7 cellular contexts compared by ENCODE assay signal in genomic region chr16:4693956-4694663, GRCh38. TPM values are rescaled to one million over a fixed set of nuclear protein-coding genes. Genes with fewer than 3 reads are reported as not detected.
DNase-seq lines count a peak whose midpoint lies in the region; ATAC-seq, FAIRE-seq and TF ChIP-seq lines count a peak whose summit lies in the region.

No MANE protein-coding gene starts in this region.

- no peak for TF ChIP-seq POLR2A in right lobe of liver (IDR thresholded peaks at IDR 0.05)

- DNase-seq in activated CD4-positive, alpha-beta T cell treated with anti-CD3 and anti-CD28 coated beads for 1 hour = peak; percentile 29
- DNase-seq in dorsolateral prefrontal cortex = peak in 1 of 10 donors; percentile 49
- peak; percentile 49 to 69 (median 68) for DNase-seq in right lobe of liver
- DNase-seq in stimulated activated naive CD8-positive, alpha-beta T cell treated with anti-CD3 and anti-CD28 coated beads, Interleukin-15, Interleukin-2, amounts not matched to agents 100 U/mL and 50 U/mL, for 24 hours = peak; percentile 55
- DNase-seq in D721Med (ENCODE audit: insufficient read length, low spot score) = no peak

- WGBS in right lobe of liver (ENCODE audit: insufficient coverage, low coverage, low lambda C conversion rate, missing lambda C conversion rate) = 9% methylated on average over 8 of the region's 55 CpGs

- peak; percentile 27 for ATAC-seq in GM18511 (IDR thresholded peaks at IDR 0.05; ENCODE audit: unreplicated experiment)
- peak; percentile 9 for ATAC-seq in HG03432 (IDR thresholded peaks at IDR 0.05; ENCODE audit: unreplicated experiment)
- peak; percentile 4 to 33 (median 20) for ATAC-seq in right lobe of liver
- ATAC-seq in stimulated activated naive CD8-positive, alpha-beta T cell treated with anti-CD3 and anti-CD28 coated beads, Interleukin-15, Interleukin-2, amounts not matched to agents 100 U/mL and 50 U/mL, for 24 hours = peak; percentile 2

- no peak for FAIRE-seq in D721Med (lab: Jason Lieb, UNC)

- H3K36me3 ChIP-seq in right lobe of liver = peaks cover 0 to 18% (median 0%) of the 10 kb centered on the region in 4 donors

- H3K4me1 ChIP-seq in right lobe of liver = peaks cover 0 to 29% (median 7%) of the 10 kb centered on the region in 4 donors

- no peaks in the 10 kb centered on the region for H3K27me3 ChIP-seq in dorsolateral prefrontal cortex
- H3K27me3 ChIP-seq in right lobe of liver = no peaks in the 10 kb centered on the region

- H3K4me3 ChIP-seq in dorsolateral prefrontal cortex (peak overlapping the region; percentile 65 to 100 (median 92)), right lobe of liver (peak overlapping the region; percentile 93 to 99 (median 99))

- H3K9me3 ChIP-seq in right lobe of liver = no peaks in the 10 kb centered on the region

- intact Hi-C loops in dorsolateral prefrontal cortex (cut with DNase I) = loop anchor here (2.0 to 10.0 kb wide), 7 partner anchors 71 to 381 kb away; partner anchors contain the start of genes ALG1 (in 1 of the 2), MGRN1 (in 1 of the 2), NAGPA (in 1 of the 2) and SEC14L5 (in 1 of the 2)
- intact Hi-C loops in right lobe of liver (cut with DNase I) = no loop called here

- TF ChIP-seq CTCF in dorsolateral prefrontal cortex (IDR thresholded peaks at IDR 0.05 in 54 of 56, conservative IDR thresholded peaks at IDR 0.05 in 2 of 56; ENCODE audit: low read depth in 1 of 56, partially characterized antibody in 56 of 56) (no peak), right lobe of liver (IDR thresholded peaks at IDR 0.05) (no peak), D721Med (IDR thresholded peaks at IDR 0.05; ENCODE audit: insufficient read depth, missing control alignments) (no peak)

- H3K27ac ChIP-seq in dorsolateral prefrontal cortex (peak overlapping the region; percentile 48 to 97 (median 89)), right lobe of liver (peak overlapping the region; percentile 44 to 84 (median 62))

RNA-seq across cellular contexts. Expression of gene NUDT16L1, which starts 0.7 kb away (rescaled TPM):
- 10 to 100 TPM; 29.9 to 65.8 (median 39.8) TPM for total RNA-seq in dorsolateral prefrontal cortex
- total RNA-seq in right lobe of liver = 10 to 100 TPM; 17.8 to 36.3 (median 23.0) TPM

RNA-seq across cellular contexts. Expression of gene ANKS3, which starts 40.0 kb away (rescaled TPM):
- total RNA-seq in dorsolateral prefrontal cortex = 10 to 100 TPM; 28.1 to 66.1 (median 44.0) TPM
- total RNA-seq in right lobe of liver = 10 to 100 TPM in 1 of 6 experiments, 1 to 10 TPM in 5; 4.7 to 10.7 (median 7.6) TPM

RNA-seq across cellular contexts. Expression of gene DNAAF8, which starts 40.2 kb away (rescaled TPM):
- total RNA-seq in dorsolateral prefrontal cortex (1 to 10 TPM in 92 of 120 experiments, under 1 TPM in 28; 0.23 to 4.7 (median 1.5) TPM), right lobe of liver (under 1 TPM in 5 of 6 experiments, not detected in 1; 0.12 to 0.92 (median 0.42) TPM)

Comparison
In these comparisons a context has a peak if more than half of its experiments do, and no peak if none do; other contexts are left out.
1. intact Hi-C loops: an anchor here in dorsolateral prefrontal cortex (2.0 to 10.0 kb wide); none called in right lobe of liver.